Comparison of ENCODE assay signal across 16 cellular contexts in the genomic region with DNA sequence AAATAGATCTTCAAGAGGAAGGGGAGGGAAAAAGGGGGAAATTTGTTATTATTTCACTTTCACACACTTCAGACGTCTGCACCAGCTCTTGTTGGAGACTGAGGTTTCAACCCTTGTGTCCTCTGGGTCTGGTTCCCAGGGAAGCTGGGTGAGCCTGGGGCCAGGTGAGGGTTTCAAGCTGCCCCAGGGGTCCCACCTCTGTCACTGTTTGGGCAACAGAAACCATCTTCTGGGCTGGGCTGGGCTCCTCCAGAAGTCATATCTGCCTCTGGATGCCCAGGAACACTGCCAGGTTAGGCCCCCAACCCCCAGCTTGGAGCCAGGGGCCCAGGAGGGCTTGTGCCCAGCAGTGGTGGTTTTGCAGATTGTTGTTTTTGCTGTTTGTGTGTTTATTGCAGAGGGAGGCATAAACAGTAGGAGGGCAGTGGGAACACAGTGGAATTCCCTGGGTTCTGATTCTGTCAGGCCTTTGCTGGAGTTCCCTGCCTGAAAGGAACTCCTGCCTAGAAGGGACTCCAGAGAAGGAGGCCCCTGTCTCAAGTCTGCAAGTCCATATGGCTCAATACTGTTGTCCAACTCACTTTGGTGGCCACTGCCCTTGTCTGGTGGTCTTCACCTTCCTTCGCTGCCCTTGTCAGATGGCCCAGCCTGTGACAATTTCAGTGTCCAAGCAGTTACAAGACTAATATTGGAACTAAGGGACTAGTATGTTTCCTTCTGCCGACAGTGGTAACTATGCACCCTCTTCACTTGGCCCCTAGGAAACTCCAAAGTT. TPM values are rescaled to one million over a fixed set of nuclear protein-coding genes. Genes with fewer than 3 reads are reported as not detected.
DNase-seq lines count a peak whose midpoint lies in the region; ATAC-seq and TF ChIP-seq lines count a peak whose summit lies in the region.
"Had no signal": no experiment of that assay in that cellular context is flagged by ENCODE, and none has a peak within 500 bp of the region (broad histone marks: within the 10 kb centered on the region; RNA-seq: fewer than 3 reads in every experiment).

No MANE protein-coding gene starts in this region.

- no peaks in the 10 kb centered on the region for H3K27me3 ChIP-seq in left ventricle myocardium inferior (ENCODE audit: low read depth)
- H3K27me3 ChIP-seq in SJSA1 (replicated peaks), result no peaks in the 10 kb centered on the region
- no peaks in the 10 kb centered on the region for H3K27me3 ChIP-seq in lower lobe of right lung (ENCODE audit: low read depth)

- H3K4me3 ChIP-seq in left ventricle myocardium inferior (no peak overlapping the region), SJSA1 (no peak overlapping the region), lower lobe of right lung (no peak overlapping the region)

- no peak for TF ChIP-seq CTCF in left ventricle myocardium inferior (IDR thresholded peaks at IDR 0.05; ENCODE audit: borderline replicate concordance)
- TF ChIP-seq CTCF in lower lobe of right lung (IDR thresholded peaks at IDR 0.05), result no peak

- peaks cover 60% of the 10 kb centered on the region for H3K4me1 ChIP-seq in left ventricle myocardium inferior
- H3K4me1 ChIP-seq in SJSA1 (replicated peaks), result peaks cover 47% of the 10 kb centered on the region
- H3K4me1 ChIP-seq in lower lobe of right lung, result peaks cover 58% of the 10 kb centered on the region

- no peaks in the 10 kb centered on the region for H3K9me3 ChIP-seq in left ventricle myocardium inferior (replicated peaks)
- no peaks in the 10 kb centered on the region for H3K9me3 ChIP-seq in SJSA1 (replicated peaks)
- H3K9me3 ChIP-seq in lower lobe of right lung, result no peaks in the 10 kb centered on the region

- ATAC-seq in lower lobe of right lung (no peak), GM18858 (IDR thresholded peaks at IDR 0.05; ENCODE audit: unreplicated experiment) (no peak), left lobe of liver (no peak)

- DNase-seq in cardiac septum (ENCODE audit: low spot score), result peak; percentile 31
- DNase-seq in left ventricle myocardium inferior, result no peak
- DNase-seq in SJSA1 (ENCODE audit: low read depth in 1 of 2, low spot score in 2 of 2), result no peak
- DNase-seq in lower lobe of right lung, result no peak
- DNase-seq in iPS-NIHi7 (ENCODE audit: extremely low spot score), result no peak
- DNase-seq in NCI-H2029 (lab: John Stamatoyannopoulos, UW), result no peak
- no peak for DNase-seq in left lobe of liver (ENCODE audit: low spot score)
- DNase-seq: activated CD4-positive, alpha-beta T cell treated with anti-CD3 and anti-CD28 coated beads, Interleukin-2, amount 10 ng/mL, durations not matched to agents 7 days and 5 days; activated effector memory CD4-positive, alpha-beta T cell treated with anti-CD3 and anti-CD28 coated beads, Interleukin-2, amount 50 U/mL, for 16 hours; AML-193; NCI-H1694 treated with DMSO at 0.1 percent for 48 hours; NCI-H526 treated with DMSO at 0.1 percent for 48 hours; nephron progenitor cell; right cardiac atrium; stimulated activated CD4-positive, alpha-beta T cell treated with anti-CD3 and anti-CD28 coated beads, Interleukin-2, amount 100 ng/mL, for 48 hours had no signal

- no peak overlapping the region for H3K27ac ChIP-seq in left ventricle myocardium inferior (replicated peaks)
- H3K27ac ChIP-seq in SJSA1, result peak overlapping the region; percentile 9; the same call in 1 of the 2 replicates
- peak overlapping the region; percentile 1 for H3K27ac ChIP-seq in lower lobe of right lung

- intact Hi-C loops in cardiac septum (cut with DNase I), result loop anchor here (5.0 kb wide), 1 partner anchor 34 kb away; no protein-coding TSS in a partner anchor
- intact Hi-C loops in left ventricle myocardium inferior (cut with micrococcal nuclease), result no loop called here
- intact Hi-C loops in lower lobe of right lung (cut with DNase I), result no loop called here

- H3K36me3 ChIP-seq in left ventricle myocardium inferior (no peaks in the 10 kb centered on the region), SJSA1 (no peaks in the 10 kb centered on the region), lower lobe of right lung (peaks cover 25% of the 10 kb centered on the region)

RNA-seq across cellular contexts. Expression of gene RAB6B, which starts 47.3 kb away (rescaled TPM):
- total RNA-seq in cardiac septum (42.4 TPM), left ventricle myocardium inferior (59.1 TPM), lower lobe of right lung (5.5 TPM), left lobe of liver (0.35 TPM)
- 0.06 and 0.18 TPM in 2 replicates for total RNA-seq in SJSA1 (2014; rRNA removed; shearing (Covaris generic))
- total RNA-seq: activated CD4-positive, alpha-beta T cell treated with anti-CD3 and anti-CD28 coated beads, Interleukin-2, amount 10 ng/mL, durations not matched to agents 7 days and 5 days had no signal
